Comparison of ENCODE assay signal across 8 cellular contexts in the genomic region with DNA sequence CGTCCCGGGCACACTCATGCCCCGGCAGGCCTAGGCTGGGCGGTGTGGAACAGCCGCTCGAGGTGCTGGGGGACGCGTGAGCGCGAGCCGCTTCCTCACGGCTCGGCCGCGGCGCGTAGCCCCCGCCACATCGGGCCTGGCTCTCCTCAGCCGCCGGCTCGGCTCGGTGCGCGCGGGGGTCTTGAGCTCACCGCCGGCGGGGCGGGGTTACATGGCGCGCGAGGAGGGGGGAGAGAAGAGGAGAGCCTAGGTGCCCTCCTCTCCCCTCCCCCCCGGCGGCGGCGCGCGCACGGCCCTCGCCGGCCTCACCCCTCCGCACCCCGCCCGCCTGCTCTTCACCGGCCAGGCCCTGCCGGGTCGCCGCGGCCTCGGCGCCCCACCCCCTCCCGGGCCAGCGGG. TPM values are rescaled to one million over a fixed set of nuclear protein-coding genes. Genes with fewer than 3 reads are reported as not detected.
DNase-seq lines count a peak whose midpoint lies in the region; ATAC-seq and TF ChIP-seq lines count a peak whose summit lies in the region.

No MANE protein-coding gene starts in this region.

- DNase-seq in Daoy (ENCODE audit: low read depth) (peak; percentile 85), SKM-1 (lab: John Stamatoyannopoulos, UW; ENCODE audit: unreplicated experiment) (peak; percentile 14), heart left ventricle (peak; percentile 84 to 89 (median 85)), progenitor cell of endocrine pancreas (ENCODE audit: low spot score, unreplicated experiment) (peak; percentile 81)
- peak; percentile 79 for DNase-seq in activated naive CD8-positive, alpha-beta T cell treated with anti-CD3 and anti-CD28 coated beads, Interleukin-2, amount 50 U/mL, for 24 hours

- peak; percentile 39 for ATAC-seq in GM21576 (IDR thresholded peaks at IDR 0.05; ENCODE audit: unreplicated experiment)
- peak; percentile 41 for ATAC-seq in activated naive CD8-positive, alpha-beta T cell treated with anti-CD3 and anti-CD28 coated beads, Interleukin-2, amount 50 U/mL, for 24 hours
- ATAC-seq in heart left ventricle: peak; percentile 32 to 89 (median 74)

- H3K27me3 Mint-ChIP-seq in IgD-negative memory B cell: peaks cover 1% of the 10 kb centered on the region
- peaks cover 2% of the 10 kb centered on the region for H3K27me3 Mint-ChIP-seq in activated naive CD8-positive, alpha-beta T cell treated with anti-CD3 and anti-CD28 coated beads, Interleukin-2, amount 50 U/mL, for 24 hours
- no peaks in the 10 kb centered on the region for H3K27me3 Mint-ChIP-seq in progenitor cell of endocrine pancreas

- H3K4me3 Mint-ChIP-seq in IgD-negative memory B cell (peak overlapping the region; percentile 95 to 99 (median 96)), progenitor cell of endocrine pancreas (ENCODE audit: low read depth) (peak overlapping the region; percentile 96)
- H3K4me3 Mint-ChIP-seq in activated naive CD8-positive, alpha-beta T cell treated with anti-CD3 and anti-CD28 coated beads, Interleukin-2, amount 50 U/mL, for 24 hours: peak overlapping the region; percentile 94

- peak overlapping the region; percentile 67 to 95 (median 86) for H3K4me3 ChIP-seq in heart left ventricle
- H3K4me3 ChIP-seq in urinary bladder (ENCODE audit: low read depth, low read length): peak overlapping the region; percentile 86

- WGBS in heart left ventricle, 4 donors: 0 to 1% (median 0%) methylated on average over 12 to 51 of the region's 54 CpGs; no CpG with 5 or more reads in 1 of the 4 donors
- 0% methylated on average over 53 of the region's 54 CpGs for WGBS in urinary bladder

- H3K27ac Mint-ChIP-seq in IgD-negative memory B cell (peak overlapping the region; percentile 61 to 97 (median 95)), progenitor cell of endocrine pancreas (peak overlapping the region; percentile 96)
- H3K27ac Mint-ChIP-seq in activated naive CD8-positive, alpha-beta T cell treated with anti-CD3 and anti-CD28 coated beads, Interleukin-2, amount 50 U/mL, for 24 hours: peak overlapping the region; percentile 91

- H3K4me1 ChIP-seq in heart left ventricle (peaks cover 0 to 61% (median 46%) of the 10 kb centered on the region in 12 donors), urinary bladder (ENCODE audit: insufficient read depth) (no peaks in the 10 kb centered on the region)

- TF ChIP-seq CTCF in heart left ventricle (IDR thresholded peaks at IDR 0.05) (no peak), progenitor cell of endocrine pancreas (IDR thresholded peaks at IDR 0.05; ENCODE audit: unreplicated experiment) (no peak)

- H3K9me3 ChIP-seq in heart left ventricle: no peaks in the 10 kb centered on the region

- H3K4me1 Mint-ChIP-seq in IgD-negative memory B cell (peaks cover 28 to 44% (median 35%) of the 10 kb centered on the region in 3 donors), progenitor cell of endocrine pancreas (ENCODE audit: low read depth) (peaks cover 30% of the 10 kb centered on the region)
- H3K4me1 Mint-ChIP-seq in activated naive CD8-positive, alpha-beta T cell treated with anti-CD3 and anti-CD28 coated beads, Interleukin-2, amount 50 U/mL, for 24 hours: peaks cover 56% of the 10 kb centered on the region

- peak in 1 of 2 donors; percentile 18 for TF ChIP-seq POLR2A in heart left ventricle (IDR thresholded peaks at IDR 0.05)

- H3K27ac ChIP-seq in heart left ventricle: peak overlapping the region; percentile 92 to 99 (median 96)
- peak overlapping the region; percentile 97 for H3K27ac ChIP-seq in urinary bladder (ENCODE audit: low read depth)

- H3K36me3 ChIP-seq in heart left ventricle (peaks cover 0 to 33% (median 15%) of the 10 kb centered on the region in 9 donors), urinary bladder (ENCODE audit: insufficient read depth) (no peaks in the 10 kb centered on the region)

- H3K9me3 Mint-ChIP-seq in IgD-negative memory B cell: peaks cover 0 to 2% (median 0%) of the 10 kb centered on the region in 3 donors
- peaks cover 12% of the 10 kb centered on the region for H3K9me3 Mint-ChIP-seq in activated naive CD8-positive, alpha-beta T cell treated with anti-CD3 and anti-CD28 coated beads, Interleukin-2, amount 50 U/mL, for 24 hours
- no peaks in the 10 kb centered on the region for H3K9me3 Mint-ChIP-seq in progenitor cell of endocrine pancreas (ENCODE audit: low read depth)

- H3K27me3 ChIP-seq in heart left ventricle: no peaks in the 10 kb centered on the region

- intact Hi-C loops in heart left ventricle (cut with DNase I): loop anchor here in 2 of 10 donors (1.0 to 10.0 kb wide), 3 partner anchors 19 to 73 kb away; no protein-coding TSS in a partner anchor

- H3K36me3 Mint-ChIP-seq in IgD-negative memory B cell (peaks cover 10% of the 10 kb centered on the region), progenitor cell of endocrine pancreas (ENCODE audit: insufficient read depth) (peaks cover 10% of the 10 kb centered on the region)
- peaks cover 19% of the 10 kb centered on the region for H3K36me3 Mint-ChIP-seq in activated naive CD8-positive, alpha-beta T cell treated with anti-CD3 and anti-CD28 coated beads, Interleukin-2, amount 50 U/mL, for 24 hours (ENCODE audit: low read depth)

RNA-seq across cellular contexts. Expression of a gene that starts 7.7 kb away (rescaled TPM):
- total RNA-seq in Daoy (2014; rRNA removed; shearing (Covaris generic)): 34.1 and 36.6 TPM in 2 replicates
- polyA plus RNA-seq in IgD-negative memory B cell: 10.0 TPM
- total RNA-seq in heart left ventricle: 10 to 100 TPM; 17.1 to 65.5 (median 24.1) TPM
- polyA plus RNA-seq in heart left ventricle: 10 to 100 TPM in 1 of 2 donors, 1 to 10 TPM in 1; 7.7 to 33.3 TPM
- 20.2 and 20.8 TPM in 2 replicates for total RNA-seq in progenitor cell of endocrine pancreas
- total RNA-seq in urinary bladder: 36.5 TPM
- 10.8 TPM for polyA plus RNA-seq in urinary bladder

Comparison
In these comparisons a context has a peak if more than half of its experiments do, and no peak if none do; other contexts are left out.
1. Peak in every context shown above with its lines: DNase-seq, ATAC-seq, H3K4me3 ChIP-seq and H3K27ac ChIP-seq.
2. DNase-seq: peak in every context shown above with its lines; median percentile 85 in Daoy; 85 in heart left ventricle; 81 in progenitor cell of endocrine pancreas; 79 in activated naive CD8-positive, alpha-beta T cell treated with anti-CD3 and anti-CD28 coated beads, Interleukin-2, amount 50 U/mL, for 24 hours; 14 in SKM-1.